ENCODE assay signal across 1 cellular context in genomic region chr6:106527111-106527510, GRCh38.
TF ChIP-seq lines count a peak whose summit lies in the region.

No MANE protein-coding gene starts in this region.

TF ChIP-seq in endothelial cell of umbilical vein, 7 proteins besides CTCF, POLR2A, EP300 and RAD21:
- TF ChIP-seq POLR2AphosphoS5 (IDR thresholded peaks at IDR 0.05; ENCODE audit: insufficient read depth, low read depth, low read length) (no peak), MYC (IDR thresholded peaks at IDR 0.05; ENCODE audit: low read depth, low read length) (no peak), JUN (IDR thresholded peaks at IDR 0.05; ENCODE audit: borderline replicate concordance, insufficient read depth, insufficient read length, low read depth) (no peak), EZH2 (IDR thresholded peaks at IDR 0.05; ENCODE audit: borderline replicate concordance, low read depth, low read length, severe bottlenecking) (no peak), FOS (IDR thresholded peaks at IDR 0.05; ENCODE audit: borderline replicate concordance, insufficient read depth, low read length) (no peak), GATA2 (IDR thresholded peaks at IDR 0.05; ENCODE audit: insufficient read depth, insufficient read length, low read depth, low read length) (no peak), MAX (IDR thresholded peaks at IDR 0.05; ENCODE audit: insufficient read depth, insufficient read length) (no peak)
